20 cellular contexts compared by ENCODE assay signal in genomic region chr1:192607836-192608235, GRCh38. TPM values are rescaled to one million over a fixed set of nuclear protein-coding genes. Genes with fewer than 3 reads are reported as not detected.
"Had no signal": no experiment of that assay in that cellular context is flagged by ENCODE, and none has a peak within 500 bp of the region (broad histone marks: within the 10 kb centered on the region; RNA-seq: fewer than 3 reads in every experiment).

No MANE protein-coding gene starts in this region.

- H3K9me3 ChIP-seq: gastrocnemius medialis, heart left ventricle, neutrophil had no signal

- DNase-seq: activated CD4-positive, alpha-beta T cell treated with anti-CD3 and anti-CD28 coated beads, Interleukin-2, amount 50 U/mL, for 1 hour; activated CD8-positive, alpha-beta memory T cell treated with anti-CD3 and anti-CD28 coated beads for 24 hours; activated naive CD4-positive, alpha-beta T cell; activated naive CD8-positive, alpha-beta T cell treated with anti-CD3 and anti-CD28 coated beads, Interleukin-2, amount 50 U/mL, for 24 hours; activated T-cell treated with anti-CD3 and anti-CD28 coated beads for 4 hours; dorsolateral prefrontal cortex; endodermal cell; gastrocnemius medialis; heart left ventricle; left cardiac atrium; naive thymus-derived CD4-positive, alpha-beta T cell; stimulated activated CD4-positive, alpha-beta T cell treated with anti-CD3 and anti-CD28 coated beads, Interleukin-4, amount 100 ng/mL, for 24 hours; stimulated activated naive CD4-positive, alpha-beta T cell treated with Interleukin-2 at 50 U/mL for 16 hours had no signal

- H3K4me3 Mint-ChIP-seq: activated naive CD8-positive, alpha-beta T cell treated with anti-CD3 and anti-CD28 coated beads, Interleukin-2, amount 50 U/mL, for 24 hours; endodermal cell; type B pancreatic cell had no signal

- H3K36me3 ChIP-seq: gastrocnemius medialis, heart left ventricle, neutrophil had no signal

- H3K36me3 Mint-ChIP-seq: naive thymus-derived CD4-positive, alpha-beta T cell; type B pancreatic cell had no signal

- H3K9me3 Mint-ChIP-seq: activated naive CD8-positive, alpha-beta T cell treated with anti-CD3 and anti-CD28 coated beads, Interleukin-2, amount 50 U/mL, for 24 hours; endodermal cell; naive thymus-derived CD4-positive, alpha-beta T cell; type B pancreatic cell had no signal

- H3K4me3 ChIP-seq: dorsolateral prefrontal cortex, gastrocnemius medialis, heart left ventricle, lung had no signal

- H3K27ac ChIP-seq: dorsolateral prefrontal cortex, gastrocnemius medialis, heart left ventricle had no signal

- H3K27me3 ChIP-seq: dorsolateral prefrontal cortex, gastrocnemius medialis, heart left ventricle, neutrophil had no signal

- ATAC-seq: activated naive CD8-positive, alpha-beta T cell treated with anti-CD3 and anti-CD28 coated beads, Interleukin-2, amount 50 U/mL, for 24 hours; gastrocnemius medialis; heart left ventricle; left cardiac atrium; naive thymus-derived CD4-positive, alpha-beta T cell had no signal

- H3K27ac Mint-ChIP-seq: activated naive CD8-positive, alpha-beta T cell treated with anti-CD3 and anti-CD28 coated beads, Interleukin-2, amount 50 U/mL, for 24 hours; endodermal cell; type B pancreatic cell had no signal

- H3K27me3 Mint-ChIP-seq: type B pancreatic cell had no signal

RNA-seq across cellular contexts. Expression of gene RGS13, which starts 28.1 kb away (rescaled TPM):
- total RNA-seq: chondrocyte, endodermal cell, epithelial cell of proximal tubule, gastrocnemius medialis, renal cortical epithelial cell, temporal lobe had no signal

RNA-seq across cellular contexts. Expression of gene RGS1, which starts 32.3 kb away (rescaled TPM):
- total RNA-seq: chondrocyte, endodermal cell, epithelial cell of proximal tubule, renal cortical epithelial cell had no signal
